ENCODE assay signal across 9 cellular contexts in genomic region chr15:89018235-89018634, GRCh38.
DNase-seq lines count a peak whose midpoint lies in the region; ATAC-seq and TF ChIP-seq lines count a peak whose summit lies in the region.
"Had no signal": no experiment of that assay in that cellular context is flagged by ENCODE, and none has a peak within 500 bp of the region (broad histone marks: within the 10 kb centered on the region; RNA-seq: fewer than 3 reads in every experiment).

No MANE protein-coding gene starts in this region.

- intact Hi-C loops in left cardiac atrium (cut with DNase I) (no loop called here), gastrocnemius medialis (cut with DNase I; ENCODE audit: low total_unique reads) (loop anchor here (2.0 kb wide), 1 partner anchor 113 kb away; no protein-coding TSS in a partner anchor)

- no peaks in the 10 kb centered on the region for H4K20me1 ChIP-seq in MM.1S (ENCODE audit: insufficient read depth, low read length)

- no peak overlapping the region for H3K9ac ChIP-seq in MM.1S (ENCODE audit: low read length)

- no peaks in the 10 kb centered on the region for H3K9me3 ChIP-seq in gastrocnemius medialis
- H3K9me3 ChIP-seq in MM.1S (replicated peaks; ENCODE audit: insufficient read depth, low read length), result no peaks in the 10 kb centered on the region

- H3K27me3 ChIP-seq in gastrocnemius medialis (no peaks in the 10 kb centered on the region), MM.1S (replicated peaks; ENCODE audit: insufficient read depth, low read length) (no peaks in the 10 kb centered on the region)

- no peak overlapping the region for H2AFZ ChIP-seq in MM.1S (ENCODE audit: low read length)

- H3K4me1 ChIP-seq in gastrocnemius medialis, result peaks cover 16 to 28% of the 10 kb centered on the region in 2 donors
- H3K4me1 ChIP-seq in MM.1S (ENCODE audit: low read length), result peaks cover 14% of the 10 kb centered on the region

- H3K36me3 ChIP-seq in gastrocnemius medialis (no peaks in the 10 kb centered on the region), MM.1S (replicated peaks; ENCODE audit: insufficient read depth, low read length) (no peaks in the 10 kb centered on the region)

- H3K27ac ChIP-seq in angular gyrus (ENCODE audit: low read depth, low read length) (peak overlapping the region; percentile 76), gastrocnemius medialis (peak overlapping the region; percentile 56 to 80 (median 64)), MM.1S (ENCODE audit: low read length) (no peak overlapping the region)

- TF ChIP-seq POLR2A in gastrocnemius medialis (IDR thresholded peaks at IDR 0.05), result no peak

- no peaks in the 10 kb centered on the region for H3K9me2 ChIP-seq in MM.1S (replicated peaks; ENCODE audit: insufficient read depth, low read length)

- ATAC-seq in left cardiac atrium, result peak; percentile 89 to 90
- ATAC-seq in gastrocnemius medialis, result peak; percentile 91 to 93
- no peak for ATAC-seq in GM19467 (IDR thresholded peaks at IDR 0.05; ENCODE audit: unreplicated experiment)
- ATAC-seq in HG03097 (IDR thresholded peaks at IDR 0.05; ENCODE audit: low FRiP score, unreplicated experiment), result no peak

- in situ Hi-C loops in G401 (cut with HindIII; ENCODE audit: low sequenced_read_pairs) (no loop called here), gastrocnemius medialis (cut with MboI; ENCODE audit: low sequenced_read_pairs in 4 of 4) (loop anchor here (5.0 to 10.0 kb wide), 2 partner anchors 113 to 116 kb away; no protein-coding TSS in a partner anchor)

- DNase-seq in G401 (ENCODE audit: low spot score) (peak; percentile 87), left cardiac atrium (peak; percentile 76), gastrocnemius medialis (peak; percentile 64 to 86), OCI-M2 (lab: John Stamatoyannopoulos, UW; ENCODE audit: unreplicated experiment) (no peak), MM.1S (no peak)
- DNase-seq: DMS153 had no signal

- H3F3A ChIP-seq in MM.1S (ENCODE audit: insufficient read depth, low read length), result no peaks in the 10 kb centered on the region

- H3K4me3 ChIP-seq in gastrocnemius medialis (no peak overlapping the region), MM.1S (ENCODE audit: low read length) (no peak overlapping the region)

- no peak overlapping the region for H3K4me2 ChIP-seq in MM.1S (ENCODE audit: low read depth, low read length)

- H3K79me2 ChIP-seq in MM.1S (ENCODE audit: low read length), result no peaks in the 10 kb centered on the region

- TF ChIP-seq CTCF in gastrocnemius medialis (IDR thresholded peaks at IDR 0.05 in 4 of 5, conservative IDR thresholded peaks at IDR 0.05 in 1 of 5), result no peak
- TF ChIP-seq CTCF in MM.1S (IDR thresholded peaks at IDR 0.05; ENCODE audit: low read length), result no peak

Comparison
In these comparisons a context has a peak if more than half of its experiments do, and no peak if none do; other contexts are left out.
1. DNase-seq: peak in G401 (single experiment), left cardiac atrium (single experiment) and gastrocnemius medialis (2 of 2); none in OCI-M2 (single experiment) and MM.1S (single experiment).
2. ATAC-seq: peak in left cardiac atrium (2 of 2) and gastrocnemius medialis (2 of 2); none in GM19467 (single experiment) and HG03097 (single experiment).